8 cellular contexts compared by ENCODE assay signal in genomic region chr16:89711601-89712475, GRCh38. TPM values are rescaled to one million over a fixed set of nuclear protein-coding genes. Genes with fewer than 3 reads are reported as not detected.
DNase-seq lines count a peak whose midpoint lies in the region; ATAC-seq and TF ChIP-seq lines count a peak whose summit lies in the region.

No MANE protein-coding gene starts in this region.

- H3K4me2 ChIP-seq in mammary epithelial cell (ENCODE audit: insufficient read depth, low read depth, low read length) = peak overlapping the region; percentile 95

- no peaks in the 10 kb centered on the region for H3K9me3 ChIP-seq in mammary epithelial cell (replicated peaks; ENCODE audit: insufficient read depth, low read length)

- peaks cover 9% of the 10 kb centered on the region for H3K36me3 Mint-ChIP-seq in stimulated activated memory B cell treated with anti-CD40 and anti-IgM and Interleukin-4, amounts not matched to agents 10 μg/mL and 1 μg/mL and 100 μg/mL, for 72 hours

- peak overlapping the region; percentile 90 for H2AFZ ChIP-seq in mammary epithelial cell (ENCODE audit: low read depth, low read length)

- peak overlapping the region; percentile 56 to 91 (median 76) for H3K4me3 ChIP-seq in mammary epithelial cell (replicated peaks in 1 of 3; ENCODE audit: insufficient read depth in 1 of 3, low read depth in 2 of 3, low read length in 3 of 3)
- H3K4me3 ChIP-seq in lower leg skin (ENCODE audit: low read depth, poor library complexity, severe bottlenecking) = peak overlapping the region; percentile 12

- TF ChIP-seq CTCF in GM13977 (IDR thresholded peaks at IDR 0.05; ENCODE audit: extremely low read depth, insufficient read depth, missing control alignments) (no peak), VCaP (conservative IDR thresholded peaks at IDR 0.05) (no peak), mammary epithelial cell (conservative IDR thresholded peaks at IDR 0.05 in 1 of 2, IDR thresholded peaks at IDR 0.05 in 1 of 2; ENCODE audit: extremely low read depth in 1 of 2, insufficient read depth in 1 of 2, low read depth in 1 of 2, low read length in 2 of 2) (peak in 1 of 2 donors; percentile 5), lower leg skin (IDR thresholded peaks at IDR 0.05) (no peak)

- H3K4me3 Mint-ChIP-seq in stimulated activated memory B cell treated with anti-CD40 and anti-IgM and Interleukin-4, amounts not matched to agents 10 μg/mL and 1 μg/mL and 100 μg/mL, for 72 hours = peak overlapping the region; percentile 81

- H4K20me1 ChIP-seq in mammary epithelial cell (ENCODE audit: insufficient read depth, low read length) = no peaks in the 10 kb centered on the region

- WGBS in mammary epithelial cell (ENCODE audit: low coverage, missing lambda C conversion rate) = 1% methylated on average over 13 of the region's 60 CpGs
- 1 to 3% methylated on average over 24 to 33 of the region's 60 CpGs for WGBS in lower leg skin, 2 donors

- DNase-seq in GM13977 (ENCODE audit: low spot score) = peak; percentile 99
- DNase-seq in KBM-7 = peak; percentile 66
- DNase-seq in mammary epithelial cell = peak; percentile 37
- no peak for DNase-seq in lower leg skin (ENCODE audit: low spot score in 2 of 2)
- DNase-seq in NCI-H1930 (lab: John Stamatoyannopoulos, UW) = no peak
- no peak for DNase-seq in ureter (ENCODE audit: low spot score)

- H3K4me1 Mint-ChIP-seq in stimulated activated memory B cell treated with anti-CD40 and anti-IgM and Interleukin-4, amounts not matched to agents 10 μg/mL and 1 μg/mL and 100 μg/mL, for 72 hours = peaks cover 8% of the 10 kb centered on the region

- peaks cover 3% of the 10 kb centered on the region for H3K79me2 ChIP-seq in mammary epithelial cell (ENCODE audit: insufficient read depth, low read length)

- TSS peak; percentile 70 for BruUV-seq in mammary epithelial cell (replicated peaks; lab: Mats Ljungman, UMichigan)

- no peak for TF ChIP-seq POLR2A in lower leg skin (IDR thresholded peaks at IDR 0.05)

- no peaks in the 10 kb centered on the region for H3K36me3 ChIP-seq in mammary epithelial cell (ENCODE audit: insufficient read depth, low read length)

- H3K27ac ChIP-seq in VCaP = peak overlapping the region; percentile 57; the same call in 1 of the 2 replicates
- peak overlapping the region; percentile 25 for H3K27ac ChIP-seq in mammary epithelial cell (ENCODE audit: insufficient read depth, low read depth, low read length)

- ATAC-seq in stimulated activated memory B cell treated with anti-CD40 and anti-IgM and Interleukin-4, amounts not matched to agents 10 μg/mL and 1 μg/mL and 100 μg/mL, for 72 hours = peak; percentile 81

- peak overlapping the region; percentile 67 for H3K27ac Mint-ChIP-seq in stimulated activated memory B cell treated with anti-CD40 and anti-IgM and Interleukin-4, amounts not matched to agents 10 μg/mL and 1 μg/mL and 100 μg/mL, for 72 hours

- H3K9ac ChIP-seq in mammary epithelial cell (ENCODE audit: insufficient read depth, low read length) = peak overlapping the region; percentile 32

- dilution Hi-C loops in mammary epithelial cell (cut with HindIII; ENCODE audit: low sequenced_read_pairs) = loop anchor here (5.0 kb wide), 1 partner anchor 45 kb away; no protein-coding TSS in a partner anchor

- CTCF ChIA-PET in mammary epithelial cell (lab: Charles Lee; ENCODE audit: low non-redundant PET) = no interaction called here

- intact Hi-C loops in mammary epithelial cell (cut with micrococcal nuclease) (no loop called here), lower leg skin (cut with DNase I; ENCODE audit: low total_unique reads) (no loop called here)

- H3K4me1 ChIP-seq in mammary epithelial cell (ENCODE audit: insufficient read depth, low read length) = peaks cover 9% of the 10 kb centered on the region

- no peaks in the 10 kb centered on the region for H3K27me3 ChIP-seq in mammary epithelial cell (ENCODE audit: insufficient read depth, low read length)

- no peaks in the 10 kb centered on the region for H3K27me3 Mint-ChIP-seq in stimulated activated memory B cell treated with anti-CD40 and anti-IgM and Interleukin-4, amounts not matched to agents 10 μg/mL and 1 μg/mL and 100 μg/mL, for 72 hours

- no peaks in the 10 kb centered on the region for H3K9me3 Mint-ChIP-seq in stimulated activated memory B cell treated with anti-CD40 and anti-IgM and Interleukin-4, amounts not matched to agents 10 μg/mL and 1 μg/mL and 100 μg/mL, for 72 hours

- in situ Hi-C loops in GM13977 (cut with MboI; ENCODE audit: low pct_unique_long_range_greater_than_20kb, low sequenced_read_pairs, unreplicated experiment) = loop anchor here (10.0 kb wide), 1 partner anchor 153 kb away; no protein-coding TSS in a partner anchor
- in situ Hi-C loops in KBM-7 (cut with MboI; ENCODE audit: low pct_unique_long_range_greater_than_20kb, low sequenced_read_pairs) = no loop called here
- in situ Hi-C loops in mammary epithelial cell (cut with MboI; ENCODE audit: low sequenced_read_pairs in 2 of 2) = no loop called here

RNA-seq across cellular contexts. Expression of gene VPS9D1, which starts 8.9 kb away (rescaled TPM):
- total RNA-seq in mammary epithelial cell = 1 to 10 TPM; 4.3 to 8.0 TPM
- polyA plus RNA-seq in mammary epithelial cell = 3.5 TPM
- 2.7 TPM for polyA minus RNA-seq in mammary epithelial cell
- 1 to 10 TPM; 5.8 to 9.8 (median 7.0) TPM for total RNA-seq in lower leg skin
- 17.7 TPM for total RNA-seq in ureter

RNA-seq across cellular contexts. Expression of gene ZNF276, which starts 9.5 kb away (rescaled TPM):
- total RNA-seq in mammary epithelial cell = 10 to 100 TPM; 11.5 to 20.4 TPM
- 9.8 TPM for polyA plus RNA-seq in mammary epithelial cell
- 4.3 TPM for polyA minus RNA-seq in mammary epithelial cell
- 10 to 100 TPM; 44.7 to 62.0 (median 52.8) TPM for total RNA-seq in lower leg skin
- total RNA-seq in ureter = 44.1 TPM

RNA-seq across cellular contexts. Expression of gene SPATA2L, which starts 10.3 kb away (rescaled TPM):
- 1 to 10 TPM; 6.8 to 7.4 TPM for total RNA-seq in mammary epithelial cell
- 3.2 TPM for polyA plus RNA-seq in mammary epithelial cell
- polyA minus RNA-seq in mammary epithelial cell = 0.36 TPM
- total RNA-seq in lower leg skin = 10 to 100 TPM; 18.3 to 34.6 (median 28.4) TPM
- total RNA-seq in ureter = 7.7 TPM

RNA-seq across cellular contexts. Expression of gene CDK10, which starts 25.3 kb away (rescaled TPM):
- 10 to 100 TPM; 38.5 to 72.0 TPM for total RNA-seq in mammary epithelial cell
- 42.1 TPM for polyA plus RNA-seq in mammary epithelial cell
- polyA minus RNA-seq in mammary epithelial cell = 13.5 TPM
- 10 to 100 TPM; 34.6 to 69.1 (median 40.9) TPM for total RNA-seq in lower leg skin
- total RNA-seq in ureter = 89.8 TPM

RNA-seq across cellular contexts. Expression of gene SPATA33, which starts 54.2 kb away (rescaled TPM):
- total RNA-seq in mammary epithelial cell (10 to 100 TPM in 1 of 2 donors, 1 to 10 TPM in 1; 2.2 to 11.2 TPM), lower leg skin (1 to 10 TPM; 1.1 to 4.1 (median 2.5) TPM), ureter (7.4 TPM)
- 6.4 TPM for polyA plus RNA-seq in mammary epithelial cell
- 3.5 TPM for polyA minus RNA-seq in mammary epithelial cell

Comparison
In these comparisons a context has a peak if more than half of its experiments do, and no peak if none do; other contexts are left out.
1. DNase-seq: peak in GM13977 (single experiment), KBM-7 (single experiment) and mammary epithelial cell (single experiment); none in lower leg skin (0 of 2), NCI-H1930 (0 of 2) and ureter (single experiment).